1 cellular context compared by ENCODE assay signal in genomic region chr19:33471111-33471996, GRCh38.
A peak's percentile ranks its signal among the peaks of the same experiment; 100 is the strongest.
TF ChIP-seq lines count a peak whose summit lies in the region.

No MANE protein-coding gene starts in this region.

TF ChIP-seq in K562, 482 proteins besides CTCF, POLR2A, EP300 and RAD21:
- no peak for TF ChIP-seq POLR3G (IDR thresholded peaks at IDR 0.05; ENCODE audit: extremely low read depth, insufficient read length, insufficient replicate concordance)
- TF ChIP-seq ZNF707 (CRISPR knock-in tag; conservative IDR thresholded peaks at IDR 0.05): no peak
- no peak for TF ChIP-seq ATF7 (IDR thresholded peaks at IDR 0.05)
- peak; percentile 10 for TF ChIP-seq ZFP36 (IDR thresholded peaks at IDR 0.05; ENCODE audit: low read depth, low read length, partially characterized antibody)
